Comparison of ENCODE assay signal across 8 cellular contexts in genomic region chr10:92592761-92593552, GRCh38. TPM values are rescaled to one million over a fixed set of nuclear protein-coding genes. Genes with fewer than 3 reads are reported as not detected.
DNase-seq lines count a peak whose midpoint lies in the region; ATAC-seq, FAIRE-seq and TF ChIP-seq lines count a peak whose summit lies in the region.

Gene KIF11, plus strand, starts transcription at chr10:92593130. Its CDS starts 246 bp downstream, at chr10:92593376.

- H3K27me3 ChIP-seq in ACC112 (ENCODE audit: insufficient read depth, low read length) = no peaks in the 10 kb centered on the region
- H3K27me3 ChIP-seq in WERI-Rb-1 (ENCODE audit: insufficient read depth, low read depth, severe bottlenecking) = no peaks in the 10 kb centered on the region
- H3K27me3 ChIP-seq in mammary epithelial cell (ENCODE audit: insufficient read depth, low read length) = no peaks in the 10 kb centered on the region
- H3K27me3 ChIP-seq in small intestine (ENCODE audit: control insufficient read depth in 2 of 2, insufficient read depth in 2 of 2, low read length in 2 of 2) = no peaks in the 10 kb centered on the region

- H3K36me3 ChIP-seq in ACC112 (ENCODE audit: insufficient read depth, low read length) = 0 out of 2 replicates have a peak, but pooled peaks cover 4% of the 10 kb centered on the region
- H3K36me3 ChIP-seq in WERI-Rb-1 = peaks cover 10% of the 10 kb centered on the region
- no peaks in the 10 kb centered on the region for H3K36me3 ChIP-seq in mammary epithelial cell (ENCODE audit: insufficient read depth, low read length)
- no peaks in the 10 kb centered on the region for H3K36me3 ChIP-seq in small intestine (ENCODE audit: control insufficient read depth in 2 of 2, insufficient read depth in 2 of 2, low read length in 2 of 2)

- CTCF ChIA-PET in mammary epithelial cell (lab: Charles Lee; ENCODE audit: low non-redundant PET) = no interaction called here

- dilution Hi-C loops in mammary epithelial cell (cut with HindIII; ENCODE audit: low sequenced_read_pairs) = no loop called here

- H3K27ac ChIP-seq in ACC112 (ENCODE audit: low read depth, low read length) (peak within 1 kb of the TSS; percentile 68), WERI-Rb-1 (peak within 1 kb of the TSS; percentile 99), mammary epithelial cell (ENCODE audit: insufficient read depth, low read depth, low read length) (peak within 1 kb of the TSS; percentile 87), small intestine (ENCODE audit: low read depth in 1 of 2, low read length in 1 of 2) (peak within 1 kb of the TSS; percentile 93 to 97)

- H3K4me3 ChIP-seq in ACC112 (ENCODE audit: low read depth, low read length) (peak within 1 kb of the TSS; percentile 85), WERI-Rb-1 (ENCODE audit: low read depth, low read length) (peak within 1 kb of the TSS; percentile 96), mammary epithelial cell (replicated peaks in 1 of 3; ENCODE audit: insufficient read depth in 1 of 3, low read depth in 2 of 3, low read length in 3 of 3) (peak within 1 kb of the TSS; percentile 62 to 94 (median 87)), small intestine (ENCODE audit: low read depth in 1 of 2, low read length in 2 of 2) (peak within 1 kb of the TSS; percentile 70 to 92)

- H2AFZ ChIP-seq in ACC112 (ENCODE audit: low read length, unreplicated experiment) = peak within 1 kb of the TSS; percentile 93
- H2AFZ ChIP-seq in mammary epithelial cell (ENCODE audit: low read depth, low read length) = peak within 1 kb of the TSS; percentile 91

- H3K9me3 ChIP-seq in WERI-Rb-1 (ENCODE audit: severe bottlenecking) = no peaks in the 10 kb centered on the region
- no peaks in the 10 kb centered on the region for H3K9me3 ChIP-seq in mammary epithelial cell (replicated peaks; ENCODE audit: insufficient read depth, low read length)
- no peaks in the 10 kb centered on the region for H3K9me3 ChIP-seq in small intestine (ENCODE audit: control insufficient read depth, low read depth)

- TF ChIP-seq CTCF in WERI-Rb-1 (IDR thresholded peaks at IDR 0.05; ENCODE audit: low read depth, low read length) = no peak
- no peak for TF ChIP-seq CTCF in mammary epithelial cell (conservative IDR thresholded peaks at IDR 0.05 in 1 of 2, IDR thresholded peaks at IDR 0.05 in 1 of 2; ENCODE audit: extremely low read depth in 1 of 2, insufficient read depth in 1 of 2, low read depth in 1 of 2, low read length in 2 of 2)

- H3K4me2 ChIP-seq in mammary epithelial cell (ENCODE audit: insufficient read depth, low read depth, low read length) = peak within 1 kb of the TSS; percentile 84

- peak; percentile 97 for DNase-seq in NCI-H2227 (lab: John Stamatoyannopoulos, UW; ENCODE audit: unreplicated experiment)
- peak; percentile 99 for DNase-seq in WERI-Rb-1
- peak; percentile 95 for DNase-seq in mammary epithelial cell
- DNase-seq in iPS-NIHi11 (ENCODE audit: low spot score) = peak; percentile 91
- DNase-seq in small intestine = peak; percentile 98

- WGBS in mammary epithelial cell (ENCODE audit: low coverage, missing lambda C conversion rate) = 1% methylated on average over 31 of the region's 58 CpGs
- WGBS in small intestine, 3 donors = 0% methylated on average over 58 of the region's 58 CpGs

- no peaks in the 10 kb centered on the region for H4K20me1 ChIP-seq in mammary epithelial cell (ENCODE audit: insufficient read depth, low read length)

- in situ Hi-C loops in mammary epithelial cell (cut with MboI; ENCODE audit: low sequenced_read_pairs in 2 of 2) = loop anchor here in 1 of 2 donors (25.0 kb wide), 1 partner anchor 269 kb away; no protein-coding TSS in a partner anchor

- no peak for FAIRE-seq in small intestine (lab: Jason Lieb, UNC)

- peaks cover 49% of the 10 kb centered on the region for H3K79me2 ChIP-seq in ACC112 (ENCODE audit: control insufficient read depth, insufficient read depth, low read length, unreplicated experiment)
- H3K79me2 ChIP-seq in mammary epithelial cell (ENCODE audit: insufficient read depth, low read length) = peaks cover 50% of the 10 kb centered on the region

- H3K4me1 ChIP-seq in ACC112 (ENCODE audit: control insufficient read depth, insufficient read depth, low read length, unreplicated experiment) (peaks cover 9% of the 10 kb centered on the region), mammary epithelial cell (ENCODE audit: insufficient read depth, low read length) (peaks cover 17% of the 10 kb centered on the region), small intestine (ENCODE audit: control insufficient read depth in 2 of 2, insufficient read depth in 1 of 2, low read depth in 1 of 2, low read length in 1 of 2) (no peaks in the 10 kb centered on the region)

- H3K9ac ChIP-seq in mammary epithelial cell (ENCODE audit: insufficient read depth, low read length) = peak within 1 kb of the TSS; percentile 92

- BruUV-seq in mammary epithelial cell (replicated peaks; lab: Mats Ljungman, UMichigan) = TSS peak; percentile 55

- intact Hi-C loops in mammary epithelial cell (cut with micrococcal nuclease) = loop anchor here (5.0 to 10.0 kb wide), 2 partner anchors 76 to 252 kb away; partner anchors contain the start of gene EXOC6

- ATAC-seq in GM18870 (IDR thresholded peaks at IDR 0.05; ENCODE audit: unreplicated experiment) = peak; percentile 82
- peak; percentile 81 for ATAC-seq in HG03135 (IDR thresholded peaks at IDR 0.05; ENCODE audit: unreplicated experiment)

RNA-seq across cellular contexts. Expression of gene KIF11, which starts in this region (rescaled TPM):
- total RNA-seq in mammary epithelial cell = 10 to 100 TPM in 1 of 2 donors, 1 to 10 TPM in 1; 2.7 to 22.4 TPM
- polyA plus RNA-seq in mammary epithelial cell (9.4 TPM), small intestine (10 to 100 TPM in 1 of 3 donors, 1 to 10 TPM in 1, under 1 TPM in 1; 0.89 to 12.7 (median 1.1) TPM)
- polyA minus RNA-seq in mammary epithelial cell = 8.4 TPM

Comparison
In these comparisons a context has a peak if more than half of its experiments do, and no peak if none do; other contexts are left out.
1. Peak in every context shown above with its lines: DNase-seq, ATAC-seq, H3K4me3 ChIP-seq and H3K27ac ChIP-seq.